In the genomic region with DNA sequence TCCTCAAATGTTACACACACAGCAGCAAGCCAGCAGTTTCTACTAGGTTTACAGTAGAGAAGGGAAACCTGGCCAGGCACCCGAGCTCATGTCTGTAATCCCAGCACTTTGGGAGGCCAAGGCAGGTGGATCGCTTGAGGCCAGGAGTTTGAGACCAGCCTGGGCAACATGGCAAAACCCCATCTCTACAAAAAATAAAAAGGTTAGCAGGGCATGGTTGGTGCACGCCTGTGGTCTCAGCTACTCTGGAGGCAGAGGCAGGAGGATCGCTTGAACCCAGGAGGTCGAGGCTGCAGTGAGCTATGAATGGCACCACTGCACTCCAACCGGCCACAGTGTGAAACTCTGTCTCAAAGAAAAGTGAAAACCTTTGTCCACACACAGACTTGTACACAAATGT, we compare ENCODE assay signal across 7 cellular contexts.
DNase-seq lines count a peak whose midpoint lies in the region; ATAC-seq, FAIRE-seq and TF ChIP-seq lines count a peak whose summit lies in the region.
"Not testable (repeated sequence)": the region's sequence is repeated elsewhere in the genome, so short reads cannot be mapped to it uniquely, and the experiment has no call there.

No MANE protein-coding gene starts in this region.

- not testable (repeated sequence) for ATAC-seq in T-helper 17 cell; HepG2; stimulated activated effector memory CD8-positive, alpha-beta T cell treated with anti-CD3 and anti-CD28 coated beads, Interleukin-12 subunit alpha, Interleukin-12 subunit beta, amount 100 ng/mL, for 72 hours

- not testable (repeated sequence) for TF ChIP-seq RAD21 in HepG2 (CRISPR knock-in tag; IDR thresholded peaks at IDR 0.05)

- peak overlapping the region in 1 of 3 experiments; percentile 13; a peak in 1 of 6 replicates for H3K4me3 ChIP-seq in HepG2 (replicated peaks in 1 of 3; ENCODE audit: insufficient read depth in 1 of 3, low read depth in 2 of 3, low read length in 3 of 3)

- not testable (repeated sequence) for H3K27me3 Mint-ChIP-seq in CD14-positive monocyte (ENCODE audit: low read depth in 3 of 3); T-helper 17 cell; chondrocyte (ENCODE audit: low read depth)

- not testable (repeated sequence) for H3K9ac ChIP-seq in HepG2 (ENCODE audit: insufficient read depth, low read depth, low read length)

- in situ Hi-C loops in HepG2 (cut with HindIII; ENCODE audit: extremely low pct_ligation_motif_present, low pct_unique_long_range_greater_than_20kb), result loop anchor here (25.0 kb wide), 1 partner anchor 312 kb away; no protein-coding TSS in a partner anchor

- peak overlapping the region in 1 of 2 donors; percentile 15 for H3K4me3 Mint-ChIP-seq in CD14-positive monocyte
- H3K4me3 Mint-ChIP-seq in T-helper 17 cell; chondrocyte (ENCODE audit: unreplicated experiment); stimulated activated effector memory CD8-positive, alpha-beta T cell treated with anti-CD3 and anti-CD28 coated beads, Interleukin-12 subunit alpha, Interleukin-12 subunit beta, amount 100 ng/mL, for 72 hours: not testable (repeated sequence)

- BruUV-seq in HepG2 (replicated peaks; lab: Mats Ljungman, UMichigan), result not testable (repeated sequence)

- H3K4me2 ChIP-seq in HepG2 (ENCODE audit: low read depth, low read length), result peak overlapping the region; percentile 38; the same call in 1 of the 2 replicates

- H3K27ac ChIP-seq in HepG2 (ENCODE audit: extremely low read length, insufficient read depth, low read length), result not testable (repeated sequence)

- not testable (repeated sequence) for H4K20me1 ChIP-seq in HepG2 (ENCODE audit: insufficient read depth, low read length)

- DNase-seq in CD14-positive monocyte (ENCODE audit: low spot score); T-helper 17 cell; HepG2 (ENCODE audit: low spot score); stimulated activated effector memory CD8-positive, alpha-beta T cell treated with anti-CD3 and anti-CD28 coated beads, Interleukin-12 subunit alpha, Interleukin-12 subunit beta, amount 100 ng/mL, for 72 hours (ENCODE audit: low spot score in 2 of 2): not testable (repeated sequence)
- DNase-seq in MV-4-11 (lab: John Stamatoyannopoulos, UW), result peak; percentile 67
- peak; percentile 43 for DNase-seq in chondrocyte (ENCODE audit: low spot score)
- DNase-seq in posterior vena cava (ENCODE audit: low spot score), result peak; percentile 46

- H3K36me3 Mint-ChIP-seq in CD14-positive monocyte (peaks cover 22 to 25% of the 10 kb centered on the region in 2 donors), chondrocyte (ENCODE audit: low read depth) (peaks cover 15% of the 10 kb centered on the region)
- H3K36me3 Mint-ChIP-seq in T-helper 17 cell (ENCODE audit: low read depth), result not testable (repeated sequence)
- peaks cover 16% of the 10 kb centered on the region for H3K36me3 Mint-ChIP-seq in stimulated activated effector memory CD8-positive, alpha-beta T cell treated with anti-CD3 and anti-CD28 coated beads, Interleukin-12 subunit alpha, Interleukin-12 subunit beta, amount 100 ng/mL, for 72 hours

- H3K9me3 ChIP-seq in T-helper 17 cell (ENCODE audit: control insufficient read depth, low read length, poor library complexity, severe bottlenecking); HepG2 (ENCODE audit: low read length): not testable (repeated sequence)

- peak overlapping the region in 5 of 7 donors; percentile 26 to 91 (median 76) for H3K27ac Mint-ChIP-seq in CD14-positive monocyte
- H3K27ac Mint-ChIP-seq in T-helper 17 cell, result peak overlapping the region; percentile 73
- not testable (repeated sequence) for H3K27ac Mint-ChIP-seq in chondrocyte (ENCODE audit: unreplicated experiment)
- peak overlapping the region; percentile 17 for H3K27ac Mint-ChIP-seq in stimulated activated effector memory CD8-positive, alpha-beta T cell treated with anti-CD3 and anti-CD28 coated beads, Interleukin-12 subunit alpha, Interleukin-12 subunit beta, amount 100 ng/mL, for 72 hours

- H3K79me2 ChIP-seq in HepG2 (ENCODE audit: insufficient read depth, low read length), result not testable (repeated sequence)

- not testable (repeated sequence) for TF ChIP-seq EP300 in HepG2 (IDR thresholded peaks at IDR 0.05; ENCODE audit: low read depth in 2 of 2, low read length in 2 of 2); HepG2 (CRISPR knock-in tag; IDR thresholded peaks at IDR 0.05; ENCODE audit: borderline replicate concordance)

- intact Hi-C loops in CD14-positive monocyte (cut with micrococcal nuclease), result loop anchor here (10.0 kb wide), 2 partner anchors 61 to 319 kb away; a partner anchor contains a TSS
- intact Hi-C loops in HepG2 (cut with micrococcal nuclease; ENCODE audit: unreplicated experiment), result not testable (repeated sequence)
- intact Hi-C loops in posterior vena cava (cut with DNase I), result loop anchor here in 1 of 2 donors (5.0 to 10.0 kb wide), 2 partner anchors 63 to 309 kb away; a partner anchor contains a TSS

- H3K4me1 ChIP-seq in HepG2 (ENCODE audit: insufficient read depth, low read length), result peaks cover 68% of the 10 kb centered on the region

- not testable (repeated sequence) for TF ChIP-seq CTCF in CD14-positive monocyte (IDR thresholded peaks at IDR 0.05); chondrocyte (IDR thresholded peaks at IDR 0.05); HepG2 (CRISPR knock-in tag; IDR thresholded peaks at IDR 0.05)

- FAIRE-seq in HepG2 (lab: Jason Lieb, UNC), result not testable (repeated sequence)

- not testable (repeated sequence) for H2AFZ ChIP-seq in HepG2 (ENCODE audit: low read length)

- POLR2A ChIA-PET in HepG2 (lab: Yijun Ruan, JAX), result not testable (repeated sequence)

- TF ChIP-seq POLR2A in HepG2 (IDR thresholded peaks at IDR 0.05; ENCODE audit: insufficient read depth in 1 of 2, low read depth in 2 of 2, low read length in 2 of 2), result not testable (repeated sequence)

- WGBS in HepG2 (ENCODE audit: low lambda C conversion rate), result 72% methylated on average over 6 of the region's 6 CpGs

- not testable (repeated sequence) for H3K9me3 Mint-ChIP-seq in CD14-positive monocyte; chondrocyte (ENCODE audit: low read depth); stimulated activated effector memory CD8-positive, alpha-beta T cell treated with anti-CD3 and anti-CD28 coated beads, Interleukin-12 subunit alpha, Interleukin-12 subunit beta, amount 100 ng/mL, for 72 hours

- not testable (repeated sequence) for H3K27me3 ChIP-seq in HepG2 (ENCODE audit: control insufficient read depth in 1 of 2, insufficient read depth in 2 of 2, low read length in 2 of 2)

- H3K36me3 ChIP-seq in HepG2 (replicated peaks in 1 of 2; ENCODE audit: control insufficient read depth in 1 of 2, insufficient read depth in 2 of 2, low read length in 2 of 2), result not testable (repeated sequence)

- CTCF ChIA-PET in HepG2 (lab: Yijun Ruan, JAX; ENCODE audit: low intra/inter-chr PET ratio, low total read pairs), result interaction anchor here (0.8 to 1.2 kb wide), 2 partner anchors 45 to 66 kb away, joined by 3 to 5 read pairs; no protein-coding TSS in a partner anchor

- H3K4me1 Mint-ChIP-seq in CD14-positive monocyte (peaks cover 47% of the 10 kb centered on the region), T-helper 17 cell (peaks cover 43% of the 10 kb centered on the region), chondrocyte (ENCODE audit: low read depth) (peaks cover 46% of the 10 kb centered on the region)
- H3K4me1 Mint-ChIP-seq in stimulated activated effector memory CD8-positive, alpha-beta T cell treated with anti-CD3 and anti-CD28 coated beads, Interleukin-12 subunit alpha, Interleukin-12 subunit beta, amount 100 ng/mL, for 72 hours, result peaks cover 52% of the 10 kb centered on the region

TF ChIP-seq in HepG2, 621 proteins besides CTCF, POLR2A, EP300 and RAD21 (continues in another document):
- TF ChIP-seq, protein P1, sequence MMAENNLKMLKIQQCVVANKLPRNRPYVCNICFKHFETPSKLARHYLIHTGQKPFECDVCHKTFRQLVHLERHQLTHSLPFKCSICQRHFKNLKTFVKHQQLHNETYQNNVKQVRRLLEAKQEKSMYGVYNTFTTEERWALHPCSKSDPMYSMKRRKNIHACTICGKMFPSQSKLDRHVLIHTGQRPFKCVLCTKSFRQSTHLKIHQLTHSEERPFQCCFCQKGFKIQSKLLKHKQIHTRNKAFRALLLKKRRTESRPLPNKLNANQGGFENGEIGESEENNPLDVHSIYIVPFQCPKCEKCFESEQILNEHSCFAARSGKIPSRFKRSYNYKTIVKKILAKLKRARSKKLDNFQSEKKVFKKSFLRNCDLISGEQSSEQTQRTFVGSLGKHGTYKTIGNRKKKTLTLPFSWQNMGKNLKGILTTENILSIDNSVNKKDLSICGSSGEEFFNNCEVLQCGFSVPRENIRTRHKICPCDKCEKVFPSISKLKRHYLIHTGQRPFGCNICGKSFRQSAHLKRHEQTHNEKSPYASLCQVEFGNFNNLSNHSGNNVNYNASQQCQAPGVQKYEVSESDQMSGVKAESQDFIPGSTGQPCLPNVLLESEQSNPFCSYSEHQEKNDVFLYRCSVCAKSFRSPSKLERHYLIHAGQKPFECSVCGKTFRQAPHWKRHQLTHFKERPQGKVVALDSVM (CRISPR knock-in tag; IDR thresholded peaks at IDR 0.05), result peak; percentile 77; the same call in 1 of the 2 replicates
